In the genomic region with DNA sequence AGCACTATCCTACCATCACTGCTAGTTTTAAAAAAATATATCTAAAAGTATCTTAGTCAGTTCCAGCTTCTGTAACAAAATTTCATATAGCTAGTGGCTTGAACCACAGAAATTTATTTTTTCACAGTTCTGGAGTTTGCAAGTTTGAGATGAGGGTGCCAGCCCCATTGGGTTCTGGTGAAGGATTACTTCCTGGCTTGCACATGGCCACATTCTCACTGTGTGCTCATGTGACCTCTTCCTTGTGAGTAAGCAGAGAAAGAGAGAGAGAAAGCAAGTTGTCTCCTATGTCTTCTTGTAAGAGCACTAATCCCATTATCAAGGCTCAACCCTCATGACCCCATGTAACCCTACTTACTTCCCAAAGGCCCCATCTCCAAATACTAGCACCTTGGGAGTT, we compare ENCODE assay signal across 19 cellular contexts.
"Had no signal": no experiment of that assay in that cellular context is flagged by ENCODE, and none has a peak within 500 bp of the region (broad histone marks: within the 10 kb centered on the region; RNA-seq: fewer than 3 reads in every experiment).

No MANE protein-coding gene starts in this region.

- H3K36me3 Mint-ChIP-seq: stimulated activated naive B cell treated with anti-CD40 and anti-IgM and Interleukin-4, amounts not matched to agents 10 μg/mL and 1 μg/mL and 100 μg/mL, for 72 hours had no signal

- H3K9me3 Mint-ChIP-seq: effector memory CD8-positive, alpha-beta T cell had no signal

- H3K4me3 Mint-ChIP-seq: effector memory CD8-positive, alpha-beta T cell; nephron; stimulated activated naive B cell treated with anti-CD40 and anti-IgM and Interleukin-4, amounts not matched to agents 10 μg/mL and 1 μg/mL and 100 μg/mL, for 72 hours; stimulated activated naive CD8-positive, alpha-beta T cell treated with anti-CD3 and anti-CD28 coated beads, Interleukin-15, amount 100 ng/mL, for 72 hours had no signal

- H3K27me3 Mint-ChIP-seq: stimulated activated naive B cell treated with anti-CD40 and anti-IgM and Interleukin-4, amounts not matched to agents 10 μg/mL and 1 μg/mL and 100 μg/mL, for 72 hours had no signal

- H3K4me3 ChIP-seq: coronary artery, esophagus squamous epithelium, heart left ventricle, spleen, testis, tibial nerve had no signal

- ATAC-seq: effector memory CD8-positive, alpha-beta T cell; heart left ventricle; left lobe of liver; sciatic nerve; stimulated activated naive B cell treated with anti-CD40 and anti-IgM and Interleukin-4, amounts not matched to agents 10 μg/mL and 1 μg/mL and 100 μg/mL, for 72 hours; stimulated activated naive CD8-positive, alpha-beta T cell treated with anti-CD3 and anti-CD28 coated beads, Interleukin-15, amount 100 ng/mL, for 72 hours had no signal

- DNase-seq: caudate nucleus; effector memory CD8-positive, alpha-beta T cell; esophagus squamous epithelium; heart left ventricle; hippocampal formation; mammary epithelial cell; posterior cingulate gyrus; spleen; stimulated activated CD4-positive, alpha-beta T cell treated with anti-CD3 and anti-CD28 coated beads, Interleukin-15, amount 100 ng/mL, for 24 hours; stimulated activated CD4-positive, alpha-beta T cell treated with anti-CD3 and anti-CD28 coated beads, Interleukin-1b, Interleukin-23, amount 100 ng/mL, for 48 hours; stimulated activated CD4-positive, alpha-beta T cell treated with anti-CD3 and anti-CD28 coated beads, Interleukin-4, amount 100 ng/mL, for 24 hours; stimulated activated naive B cell treated with anti-CD40 and anti-IgM and Interleukin-4, amounts not matched to agents 10 μg/mL and 1 μg/mL and 100 μg/mL, for 72 hours; stimulated activated naive CD8-positive, alpha-beta T cell treated with anti-CD3 and anti-CD28 coated beads, Interleukin-15, amount 100 ng/mL, for 72 hours; testis had no signal

- H3K27ac Mint-ChIP-seq: effector memory CD8-positive, alpha-beta T cell; nephron; stimulated activated naive B cell treated with anti-CD40 and anti-IgM and Interleukin-4, amounts not matched to agents 10 μg/mL and 1 μg/mL and 100 μg/mL, for 72 hours; stimulated activated naive CD8-positive, alpha-beta T cell treated with anti-CD3 and anti-CD28 coated beads, Interleukin-15, amount 100 ng/mL, for 72 hours had no signal

- H3K4me1 Mint-ChIP-seq: stimulated activated naive B cell treated with anti-CD40 and anti-IgM and Interleukin-4, amounts not matched to agents 10 μg/mL and 1 μg/mL and 100 μg/mL, for 72 hours; stimulated activated naive CD8-positive, alpha-beta T cell treated with anti-CD3 and anti-CD28 coated beads, Interleukin-15, amount 100 ng/mL, for 72 hours had no signal
